In the genomic region with DNA sequence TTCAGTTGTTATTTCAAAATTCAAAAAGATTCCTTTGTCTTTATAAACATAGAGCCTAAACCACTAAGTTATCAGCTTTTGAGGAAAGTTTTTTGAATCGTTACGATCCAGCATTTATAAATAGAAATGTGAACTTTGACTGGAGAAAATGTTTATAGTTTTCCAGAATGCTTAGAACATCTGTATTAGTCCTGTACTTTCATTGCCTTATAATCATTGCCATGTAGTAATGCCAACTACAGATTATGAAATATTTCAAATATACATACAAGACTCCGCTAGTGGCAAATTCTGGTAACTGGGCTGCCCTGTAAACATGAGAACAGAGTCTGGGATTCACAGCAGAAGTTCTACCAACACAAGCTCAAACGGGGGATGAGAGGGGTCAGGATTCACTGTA, we compare ENCODE assay signal across 20 cellular contexts.
DNase-seq lines count a peak whose midpoint lies in the region; ATAC-seq and TF ChIP-seq lines count a peak whose summit lies in the region.
"Had no signal": no experiment of that assay in that cellular context is flagged by ENCODE, and none has a peak within 500 bp of the region (broad histone marks: within the 10 kb centered on the region; RNA-seq: fewer than 3 reads in every experiment).

No MANE protein-coding gene starts in this region.

- no peak overlapping the region for H3K4me3 Mint-ChIP-seq in nephron progenitor cell
- H3K4me3 Mint-ChIP-seq: B cell; CD4-positive, alpha-beta T cell; CD8-positive, alpha-beta memory T cell; H9 had no signal

- ATAC-seq in GM21526 (IDR thresholded peaks at IDR 0.05; ENCODE audit: low FRiP score, unreplicated experiment), result no peak
- ATAC-seq: A549, HCT116 had no signal

- H3K27ac ChIP-seq in AG04450 (ENCODE audit: low read depth, low read length) (peak overlapping the region; percentile 47), SJSA1 (peak overlapping the region; percentile 3; the same call in 1 of the 2 replicates), substantia nigra (ENCODE audit: low read depth, low read length, poor library complexity, severe bottlenecking) (no peak overlapping the region)
- H3K27ac ChIP-seq: A549, BLaER1, C4-2B, GM23248 had no signal

- no peak for TF ChIP-seq CTCF in AG04450 (IDR thresholded peaks at IDR 0.05; ENCODE audit: low read depth, low read length)
- no peak for TF ChIP-seq CTCF in nephron progenitor cell (IDR thresholded peaks at IDR 0.05)

- peak overlapping the region; percentile 84 for H3K27ac Mint-ChIP-seq in nephron progenitor cell
- H3K27ac Mint-ChIP-seq: B cell; CD4-positive, alpha-beta T cell; CD8-positive, alpha-beta memory T cell; H9 had no signal

- DNase-seq in AG04450 (ENCODE audit: low read depth, low spot score) (no peak), SJSA1 (ENCODE audit: low read depth in 1 of 2, low spot score in 2 of 2) (no peak), fibroblast of peridontal ligament (ENCODE audit: extremely low read depth) (peak; percentile 3), nephron progenitor cell (no peak), substantia nigra (lab: John Stamatoyannopoulos, UW) (no peak), HPDE6-E6E7 (ENCODE audit: extremely low spot score) (no peak)
- DNase-seq: 8988T; CD4-positive, alpha-beta T cell; CD8-positive, alpha-beta memory T cell; DMS 273 treated with DMSO at 0.1 percent for 48 hours; DMS79; GF-D8; H9 had no signal

- peaks cover 18% of the 10 kb centered on the region for H3K27me3 Mint-ChIP-seq in nephron progenitor cell (ENCODE audit: low read depth, poor library complexity)

- POLR2A ChIA-PET in AG04450 (lab: Yijun Ruan, JAX), result no interaction called here

- peaks cover 2% of the 10 kb centered on the region; the same call in 1 of the 2 replicates for H3K9me3 ChIP-seq in AG04450 (ENCODE audit: control insufficient read depth, insufficient read depth, low read length)
- peaks cover 4% of the 10 kb centered on the region; the same call in 1 of the 2 replicates for H3K9me3 ChIP-seq in SJSA1 (replicated peaks)

- no peaks in the 10 kb centered on the region for H3K36me3 ChIP-seq in SJSA1
- H3K36me3 ChIP-seq: BLaER1 had no signal

- CTCF ChIA-PET in AG04450 (lab: Charles Lee), result interaction anchor here (1.0 to 2.3 kb wide), 2 partner anchors 16 to 93 kb away, joined by 3 to 6 read pairs; no protein-coding TSS in a partner anchor

- no peaks in the 10 kb centered on the region for H3K27me3 ChIP-seq in AG04450 (ENCODE audit: control insufficient read depth, insufficient read depth, low read length)
- H3K27me3 ChIP-seq in SJSA1 (replicated peaks), result no peaks in the 10 kb centered on the region
- H3K27me3 ChIP-seq: BLaER1 had no signal

- peaks cover 6% of the 10 kb centered on the region for H3K9me3 Mint-ChIP-seq in nephron progenitor cell
- H3K9me3 Mint-ChIP-seq: CD4-positive, alpha-beta T cell; H9 had no signal

- H3K4me3 ChIP-seq in AG04450 (ENCODE audit: low read depth, low read length) (no peak overlapping the region), SJSA1 (no peak overlapping the region)
- H3K4me3 ChIP-seq: A549, BLaER1, GM23248 had no signal

- H3K4me1 Mint-ChIP-seq in nephron progenitor cell, result peaks cover 5% of the 10 kb centered on the region
- H3K4me1 Mint-ChIP-seq: B cell had no signal

- H3K36me3 Mint-ChIP-seq in nephron progenitor cell (ENCODE audit: low read depth), result no peaks in the 10 kb centered on the region

- H3K4me1 ChIP-seq in SJSA1 (replicated peaks), result peaks cover 9% of the 10 kb centered on the region; the same call in 1 of the 2 replicates
- H3K4me1 ChIP-seq: A549, BLaER1 had no signal
